8 cellular contexts compared by ENCODE assay signal in the genomic region with DNA sequence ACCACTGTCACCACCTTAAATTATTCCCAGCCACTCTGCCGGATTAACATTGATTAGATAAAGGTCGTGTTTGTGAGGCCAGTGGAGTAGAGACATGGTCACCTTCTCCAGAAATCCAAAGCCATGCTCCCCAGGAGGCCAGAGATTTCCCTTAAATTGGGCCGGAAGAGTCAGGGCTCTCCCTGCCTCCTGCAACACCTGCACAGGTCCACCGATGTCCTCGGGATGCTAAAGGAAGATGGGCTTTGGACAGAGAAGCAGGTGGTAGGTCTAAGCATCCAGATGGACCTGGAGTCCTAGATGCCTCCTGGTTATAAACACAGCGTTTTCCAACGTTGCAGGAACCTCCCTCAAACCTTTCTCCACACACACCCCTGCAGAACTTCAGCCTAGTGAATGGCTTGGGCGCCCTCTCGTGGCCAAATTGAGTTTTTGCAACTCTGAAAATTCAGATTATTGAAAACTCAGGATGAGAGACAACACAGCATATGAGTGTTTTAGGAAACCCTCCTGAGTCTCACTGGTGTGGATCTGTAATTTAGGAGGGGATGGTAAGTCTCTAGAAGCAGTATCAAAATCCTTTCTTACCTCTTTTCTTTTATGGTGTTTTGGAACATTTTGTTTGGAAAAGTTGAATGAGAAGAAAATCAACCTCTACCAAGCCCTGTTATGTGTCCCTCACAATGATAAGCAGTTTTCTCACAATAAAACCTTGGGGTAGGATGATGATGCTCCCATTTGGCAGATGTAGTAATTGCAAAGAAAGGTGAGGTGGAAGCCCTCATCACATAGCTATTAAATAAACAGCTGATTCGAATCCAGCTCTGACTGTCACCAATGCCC.
DNase-seq lines count a peak whose midpoint lies in the region; ATAC-seq and TF ChIP-seq lines count a peak whose summit lies in the region.

No MANE protein-coding gene starts in this region.

- no peak overlapping the region for H2AFZ ChIP-seq in HCT116 (ENCODE audit: low read depth, low read length, poor library complexity, severe bottlenecking)

- H3K79me2 ChIP-seq in HCT116 (ENCODE audit: insufficient read depth, low read length), result no peaks in the 10 kb centered on the region

- no peaks in the 10 kb centered on the region for H3K9me3 ChIP-seq in CD8-positive, alpha-beta memory T cell (ENCODE audit: low read length)
- no peaks in the 10 kb centered on the region for H3K9me3 ChIP-seq in HCT116 (ENCODE audit: control insufficient read depth in 1 of 2, insufficient read depth in 1 of 2, low read depth in 1 of 2, low read length in 2 of 2)

- no peak overlapping the region for H3K9ac ChIP-seq in HCT116 (ENCODE audit: low read length)

- CTCF ChIA-PET in CD8-positive, alpha-beta memory T cell (lab: Charles Lee), result interaction anchor here (0.6 to 5.1 kb wide), 16 partner anchors 9 to 478 kb away, joined by 3 to 57 read pairs (median 5); no protein-coding TSS in a partner anchor
- CTCF ChIA-PET in HCT116 (lab: Charles Lee), result interaction anchor here (0.8 to 2.9 kb wide), 5 partner anchors 9 to 477 kb away, joined by 3 to 10 read pairs (median 4); no protein-coding TSS in a partner anchor
- CTCF ChIA-PET in activated CD4-positive, alpha-beta memory T cell treated with anti-CD3 and anti-CD28 coated beads for 36 hours (lab: Charles Lee), result interaction anchor here (0.5 to 5.2 kb wide), 25 partner anchors 8 to 492 kb away, joined by 3 to 77 read pairs (median 3); no protein-coding TSS in a partner anchor

- H3K27ac Mint-ChIP-seq in CD8-positive, alpha-beta memory T cell, result peak overlapping the region in 1 of 8 donors; percentile 11
- H3K27ac Mint-ChIP-seq in activated CD4-positive, alpha-beta memory T cell treated with anti-CD3 and anti-CD28 coated beads for 36 hours, result no peak overlapping the region

- no peaks in the 10 kb centered on the region for H3K9me2 ChIP-seq in HCT116 (ENCODE audit: insufficient read depth)

- BruUV-seq in HCT116 (replicated peaks; lab: Mats Ljungman, UMichigan), result no TSS peak

- H3K27me3 Mint-ChIP-seq in CD8-positive, alpha-beta memory T cell, result peaks cover 0 to 6% of the 10 kb centered on the region in 2 donors
- H3K27me3 Mint-ChIP-seq in activated CD4-positive, alpha-beta memory T cell treated with anti-CD3 and anti-CD28 coated beads for 36 hours, result no peaks in the 10 kb centered on the region

- intact Hi-C loops in HCT116 (cut with micrococcal nuclease), result loop anchor here (1.0 to 10.0 kb wide), 6 partner anchors 101 to 895 kb away; no protein-coding TSS in a partner anchor
- intact Hi-C loops in activated CD4-positive, alpha-beta memory T cell treated with anti-CD3 and anti-CD28 coated beads for 36 hours (cut with micrococcal nuclease), result loop anchor here (1.0 to 5.0 kb wide), 3 partner anchors 102 to 477 kb away; no protein-coding TSS in a partner anchor

- H4K20me1 ChIP-seq in HCT116 (ENCODE audit: insufficient read depth), result no peaks in the 10 kb centered on the region

- peak; percentile 80 for ATAC-seq in HCT116
- no peak for ATAC-seq in GM21723 (IDR thresholded peaks at IDR 0.05; ENCODE audit: unreplicated experiment)

- POLR2A ChIA-PET in CD8-positive, alpha-beta memory T cell (lab: Charles Lee), result no interaction called here
- POLR2A ChIA-PET in HCT116 (lab: Charles Lee), result no interaction called here
- POLR2A ChIA-PET in activated CD4-positive, alpha-beta memory T cell treated with anti-CD3 and anti-CD28 coated beads for 36 hours (lab: Charles Lee), result interaction anchor here (0.7 kb wide), 1 partner anchor 206 kb away, joined by 3 read pairs; no protein-coding TSS in a partner anchor

- no peaks in the 10 kb centered on the region for H3K9me3 Mint-ChIP-seq in CD8-positive, alpha-beta memory T cell
- H3K9me3 Mint-ChIP-seq in activated CD4-positive, alpha-beta memory T cell treated with anti-CD3 and anti-CD28 coated beads for 36 hours, result no peaks in the 10 kb centered on the region

- DNase-seq in CD8-positive, alpha-beta memory T cell, result peak; percentile 55 to 77 (median 58)
- DNase-seq in HCT116 (ENCODE audit: low read depth, low spot score), result peak; percentile 27
- peak; percentile 67 to 87 for DNase-seq in NCI-H526 (lab: John Stamatoyannopoulos, UW)
- DNase-seq in activated CD4-positive, alpha-beta memory T cell treated with anti-CD3 and anti-CD28 coated beads for 36 hours, result peak; percentile 78
- peak; percentile 29 to 65 for DNase-seq in dermis microvascular lymphatic vessel endothelial cell (ENCODE audit: low read depth in 2 of 2)
- DNase-seq in lung microvascular endothelial cell (ENCODE audit: low read depth in 2 of 2), result peak; percentile 58 to 74
- peak; percentile 56 for DNase-seq in stimulated activated CD8-positive, alpha-beta memory T cell treated with anti-CD3 and anti-CD28 coated beads, Interleukin-15, amount 100 ng/mL, for 1 hour (ENCODE audit: low read depth)

- TF ChIP-seq RAD21 in HCT116 (IDR thresholded peaks at IDR 0.05; ENCODE audit: low read depth), result peak; percentile 99

- no peak for TF ChIP-seq POLR2A in HCT116 (IDR thresholded peaks at IDR 0.05; ENCODE audit: borderline replicate concordance, extremely low read depth, insufficient read depth, insufficient read length)

- H3K36me3 ChIP-seq in CD8-positive, alpha-beta memory T cell (ENCODE audit: insufficient read depth, low read length), result no peaks in the 10 kb centered on the region
- no peaks in the 10 kb centered on the region for H3K36me3 ChIP-seq in HCT116 (ENCODE audit: control insufficient read depth in 1 of 2, insufficient read depth in 2 of 2, low read length in 2 of 2)

- H3K36me3 Mint-ChIP-seq in CD8-positive, alpha-beta memory T cell, result no peaks in the 10 kb centered on the region
- no peaks in the 10 kb centered on the region for H3K36me3 Mint-ChIP-seq in activated CD4-positive, alpha-beta memory T cell treated with anti-CD3 and anti-CD28 coated beads for 36 hours

- peak overlapping the region; percentile 13 for H3K4me3 ChIP-seq in CD8-positive, alpha-beta memory T cell (ENCODE audit: low read length)
- no peak overlapping the region for H3K4me3 ChIP-seq in HCT116 (replicated peaks in 1 of 2; ENCODE audit: low read depth in 1 of 2, low read length in 2 of 2)

- H3K4me3 Mint-ChIP-seq in CD8-positive, alpha-beta memory T cell, result peak overlapping the region; percentile 57 to 85 (median 69)
- no peak overlapping the region for H3K4me3 Mint-ChIP-seq in activated CD4-positive, alpha-beta memory T cell treated with anti-CD3 and anti-CD28 coated beads for 36 hours

- H3K4me1 Mint-ChIP-seq in CD8-positive, alpha-beta memory T cell, result peaks cover 20 to 29% (median 25%) of the 10 kb centered on the region in 3 donors
- H3K4me1 Mint-ChIP-seq in activated CD4-positive, alpha-beta memory T cell treated with anti-CD3 and anti-CD28 coated beads for 36 hours (ENCODE audit: low read depth), result peaks cover 19% of the 10 kb centered on the region

- RAD21 ChIA-PET in HCT116 (lab: Charles Lee; ENCODE audit: low non-redundant PET in 1 of 2, low total read pairs in 2 of 2, uncharacterized antibody in 2 of 2, unreplicated experiment in 2 of 2), result no interaction called here

- no peak overlapping the region for H3K4me2 ChIP-seq in HCT116 (ENCODE audit: low read length)

- peak; percentile 76 to 98 (median 91) for TF ChIP-seq CTCF in HCT116 (IDR thresholded peaks at IDR 0.05 in 2 of 3, conservative IDR thresholded peaks at IDR 0.05 in 1 of 3; ENCODE audit: borderline replicate concordance in 1 of 3, insufficient read depth in 1 of 3, low read depth in 2 of 3, low read length in 2 of 3)

- H3K4me1 ChIP-seq in CD8-positive, alpha-beta memory T cell (ENCODE audit: insufficient read depth, low read length), result peaks cover 13% of the 10 kb centered on the region
- no peaks in the 10 kb centered on the region for H3K4me1 ChIP-seq in HCT116 (ENCODE audit: control insufficient read depth in 1 of 2, insufficient read depth in 2 of 2, low read length in 2 of 2)

- H3K27me3 ChIP-seq in CD8-positive, alpha-beta memory T cell (ENCODE audit: insufficient read depth, low read length, poor library complexity, severe bottlenecking), result no peaks in the 10 kb centered on the region
- peaks cover 27% of the 10 kb centered on the region; the same call in 1 of the 2 replicates for H3K27me3 ChIP-seq in HCT116 (ENCODE audit: insufficient read depth, low read length)

- H3K27ac ChIP-seq in CD8-positive, alpha-beta memory T cell (ENCODE audit: low read depth, low read length), result no peak overlapping the region
- H3K27ac ChIP-seq in HCT116 (ENCODE audit: low read depth, low read length), result no peak overlapping the region

TF ChIP-seq in HCT116, 20 proteins besides CTCF, POLR2A, EP300 and RAD21:
- no peak for TF ChIP-seq SP1 (IDR thresholded peaks at IDR 0.05; ENCODE audit: low read depth)
- TF ChIP-seq ELF1 (IDR thresholded peaks at IDR 0.05; ENCODE audit: borderline replicate concordance, low read depth), result no peak
- TF ChIP-seq CEBPB (IDR thresholded peaks at IDR 0.05; ENCODE audit: low read depth), result no peak
- TF ChIP-seq ZNF274 (IDR thresholded peaks at IDR 0.05; ENCODE audit: low read depth, low read length), result no peak

Comparison
In these comparisons a context has a peak if more than half of its experiments do, and no peak if none do; other contexts are left out.
1. DNase-seq: peak in every context shown above with its lines; median percentile 78 in activated CD4-positive, alpha-beta memory T cell treated with anti-CD3 and anti-CD28 coated beads for 36 hours; 77 in NCI-H526; 66 in lung microvascular endothelial cell; 58 in CD8-positive, alpha-beta memory T cell; 56 in stimulated activated CD8-positive, alpha-beta memory T cell treated with anti-CD3 and anti-CD28 coated beads, Interleukin-15, amount 100 ng/mL, for 1 hour; 47 in dermis microvascular lymphatic vessel endothelial cell; 27 in HCT116.